Comparison of ENCODE assay signal across 18 cellular contexts in the genomic region with DNA sequence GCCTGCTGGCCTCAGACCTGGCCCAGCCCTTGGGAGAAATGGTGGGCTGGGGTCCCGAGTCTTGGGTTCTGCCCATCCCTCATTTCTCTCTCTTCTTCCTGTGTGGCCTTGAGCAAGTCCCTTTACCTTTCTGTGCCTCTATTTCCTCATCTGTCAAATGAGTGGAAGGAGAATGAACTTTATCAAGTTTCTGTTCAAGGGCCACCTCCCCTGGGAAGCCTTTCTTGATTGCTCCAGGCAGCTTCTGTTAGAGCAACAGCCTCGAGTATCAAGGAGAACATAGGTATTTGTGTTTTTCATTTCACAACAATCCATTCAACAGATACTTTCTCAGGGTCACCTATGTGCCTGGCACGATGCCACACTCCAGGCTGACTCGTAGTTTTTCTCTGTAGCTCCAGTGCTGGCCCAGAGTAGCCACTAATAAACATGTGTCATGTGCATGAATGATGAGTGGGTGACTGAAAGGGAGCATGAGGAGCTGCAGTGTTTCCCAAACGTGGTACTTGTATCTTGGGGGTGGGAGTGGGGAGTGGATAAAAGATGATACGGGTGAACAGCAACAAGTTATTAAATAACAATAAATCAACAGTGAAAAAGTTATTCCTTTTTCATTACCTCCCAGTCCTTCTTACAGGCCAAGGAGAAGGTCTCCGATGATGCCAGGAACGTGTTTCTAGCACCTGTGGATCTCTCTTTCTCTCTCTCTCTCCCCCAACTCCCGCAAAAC. TPM values are rescaled to one million over a fixed set of nuclear protein-coding genes. Genes with fewer than 3 reads are reported as not detected.
DNase-seq lines count a peak whose midpoint lies in the region; ATAC-seq and TF ChIP-seq lines count a peak whose summit lies in the region.
"Had no signal": no experiment of that assay in that cellular context is flagged by ENCODE, and none has a peak within 500 bp of the region (broad histone marks: within the 10 kb centered on the region; RNA-seq: fewer than 3 reads in every experiment).

No MANE protein-coding gene starts in this region.

- peaks cover 11% of the 10 kb centered on the region for H3K27me3 Mint-ChIP-seq in MCF 10A (ENCODE audit: insufficient read depth, unreplicated experiment)

- H3K9me3 Mint-ChIP-seq in MCF 10A (ENCODE audit: unreplicated experiment), result no peaks in the 10 kb centered on the region
- H3K9me3 Mint-ChIP-seq: GM23338 had no signal

- no peaks in the 10 kb centered on the region for H3K27me3 ChIP-seq in breast epithelium
- no peaks in the 10 kb centered on the region for H3K27me3 ChIP-seq in upper lobe of right lung

- no peaks in the 10 kb centered on the region for H3K4me1 ChIP-seq in breast epithelium
- no peaks in the 10 kb centered on the region for H3K4me1 ChIP-seq in upper lobe of right lung
- H3K4me1 ChIP-seq: SJSA1 had no signal

- TF ChIP-seq CTCF in MCF 10A (IDR thresholded peaks at IDR 0.05; ENCODE audit: unreplicated experiment) (no peak), breast epithelium (IDR thresholded peaks at IDR 0.05) (no peak), epithelial cell of esophagus (IDR thresholded peaks at IDR 0.05; ENCODE audit: insufficient read depth, low read depth, low read length, missing control alignments) (no peak), upper lobe of right lung (IDR thresholded peaks at IDR 0.05) (no peak)

- H3K27ac Mint-ChIP-seq in MCF 10A (ENCODE audit: low read depth, unreplicated experiment), result no peak overlapping the region
- H3K27ac Mint-ChIP-seq: GM23338 had no signal

- H3K4me3 ChIP-seq in breast epithelium (no peak overlapping the region), epithelial cell of esophagus (ENCODE audit: low read length) (no peak overlapping the region), upper lobe of right lung (no peak overlapping the region)
- H3K4me3 ChIP-seq: GM23338, SJSA1 had no signal

- CTCF ChIA-PET in MCF 10A (lab: Yijun Ruan, JAX), result interaction anchor here (0.5 to 5.4 kb wide), 3 partner anchors 11 to 103 kb away, joined by 4 to 36 read pairs (median 4); no protein-coding TSS in a partner anchor

- no peaks in the 10 kb centered on the region for H3K9me3 ChIP-seq in breast epithelium
- no peaks in the 10 kb centered on the region for H3K9me3 ChIP-seq in upper lobe of right lung
- H3K9me3 ChIP-seq: SJSA1 had no signal

- H3K27ac ChIP-seq in breast epithelium, result no peak overlapping the region
- no peak overlapping the region for H3K27ac ChIP-seq in upper lobe of right lung
- H3K27ac ChIP-seq: C4-2B, SJSA1 had no signal

- POLR2A ChIA-PET in MCF 10A (lab: Yijun Ruan, JAX), result interaction anchor here (0.6 to 0.7 kb wide), 3 partner anchors 13 to 379 kb away, joined by 3 read pairs; no protein-coding TSS in a partner anchor

- no peaks in the 10 kb centered on the region for H3K4me1 Mint-ChIP-seq in MCF 10A (ENCODE audit: insufficient read depth, unreplicated experiment)

- H3K36me3 ChIP-seq in breast epithelium (no peaks in the 10 kb centered on the region), upper lobe of right lung (no peaks in the 10 kb centered on the region)
- H3K36me3 ChIP-seq: SJSA1 had no signal

- DNase-seq in MCF 10A (ENCODE audit: unreplicated experiment), result peak; percentile 24
- DNase-seq in breast epithelium (ENCODE audit: low spot score in 2 of 2), result no peak
- peak; percentile 64 for DNase-seq in M059J (ENCODE audit: low read depth)
- DNase-seq in epithelial cell of esophagus (ENCODE audit: low read depth), result peak; percentile 21
- peak; percentile 15 for DNase-seq in upper lobe of right lung
- no peak for DNase-seq in NCI-H2196 treated with DMSO at 0.1 percent for 48 hours (lab: John Stamatoyannopoulos, UW; ENCODE audit: unreplicated experiment)
- DNase-seq: DMS79 treated with DMSO at 0.1 percent for 48 hours, KBM-7, NCI-H1092, NCI-H1694, NCI-H526 treated with DMSO at 0.1 percent for 48 hours, SW 1271 had no signal

- no peak for TF ChIP-seq POLR2A in breast epithelium (IDR thresholded peaks at IDR 0.05)
- no peak for TF ChIP-seq POLR2A in GM18505 (IDR thresholded peaks at IDR 0.05; ENCODE audit: borderline replicate concordance, extremely low read depth, insufficient read depth, insufficient read length)

- no peaks in the 10 kb centered on the region for H3K36me3 Mint-ChIP-seq in MCF 10A (ENCODE audit: insufficient read depth, unreplicated experiment)

- ATAC-seq in upper lobe of right lung (no peak), GM18505 (IDR thresholded peaks at IDR 0.05; ENCODE audit: unreplicated experiment) (no peak)
- ATAC-seq: HCT116 had no signal

- no peak overlapping the region for H3K4me3 Mint-ChIP-seq in MCF 10A (ENCODE audit: unreplicated experiment)
- H3K4me3 Mint-ChIP-seq: GM23338 had no signal

- BruUV-seq in MCF 10A (replicated peaks; lab: Mats Ljungman, UMichigan), result no TSS peak

- intact Hi-C loops in MCF 10A (cut with micrococcal nuclease) (no loop called here), breast epithelium (cut with DNase I; ENCODE audit: low total_unique reads) (no loop called here), upper lobe of right lung (cut with DNase I) (no loop called here)

RNA-seq across cellular contexts. Expression of a gene that starts 17.2 kb away (rescaled TPM):
- 42.6 and 43.4 TPM in 2 replicates for total RNA-seq in MCF 10A (2022)
- 10 to 100 TPM; 16.2 to 30.2 (median 21.1) TPM for total RNA-seq in breast epithelium
- total RNA-seq in M059J (2014; rRNA removed; shearing (Covaris generic)), result 48.0 and 53.7 TPM in 2 replicates
- total RNA-seq in upper lobe of right lung, result 41.2 TPM

RNA-seq across cellular contexts. Expression of a gene that starts 25.7 kb away (rescaled TPM):
- total RNA-seq in MCF 10A (2022) (not detected in 2 replicates), breast epithelium (1 to 10 TPM in 2 of 3 donors, under 1 TPM in 1; 0.44 to 2.6 (median 1.1) TPM), upper lobe of right lung (0.43 TPM)
- not detected in 2 replicates for total RNA-seq in M059J (2014; rRNA removed; shearing (Covaris generic))
- total RNA-seq: SJSA1 had no signal

RNA-seq across cellular contexts. Expression of a gene that starts 39.8 kb away (rescaled TPM):
- total RNA-seq in MCF 10A (2022) (not detected in 2 replicates), breast epithelium (not detected), upper lobe of right lung (not detected)
- not detected in 2 replicates for total RNA-seq in M059J (2014; rRNA removed; shearing (Covaris generic))
- total RNA-seq: G401, SJSA1 had no signal

Comparison
In these comparisons a context has a peak if more than half of its experiments do, and no peak if none do; other contexts are left out.
1. DNase-seq: peak in MCF 10A (single experiment), M059J (single experiment), epithelial cell of esophagus (single experiment) and upper lobe of right lung (single experiment); none in breast epithelium (0 of 2) and NCI-H2196 treated with DMSO at 0.1 percent for 48 hours (single experiment).